In genomic region chr3:57100046-57100695, GRCh38 we compare ENCODE assay signal across 8 cellular contexts. TPM values are rescaled to one million over a fixed set of nuclear protein-coding genes. Genes with fewer than 3 reads are reported as not detected.
DNase-seq lines count a peak whose midpoint lies in the region; TF ChIP-seq lines count a peak whose summit lies in the region.

No MANE protein-coding gene starts in this region.

- H4K20me1 ChIP-seq in SK-N-SH (ENCODE audit: insufficient read depth) = no peaks in the 10 kb centered on the region

- CTCF ChIA-PET in SK-N-SH (lab: Yijun Ruan, JAX) = interaction anchor here (0.6 to 6.1 kb wide), 40 partner anchors 10 to 499 kb away, joined by 3 to 52 read pairs (median 5); partner anchors contain the start of genes APPL1 and PDE12
- CTCF ChIA-PET in activated naive CD4-positive, alpha-beta T cell treated with anti-CD3 and anti-CD28 coated beads for 36 hours (lab: Charles Lee) = interaction anchor here (0.6 to 3.4 kb wide), 24 partner anchors 10 to 905 kb away, joined by 3 to 9 read pairs (median 3); no protein-coding TSS in a partner anchor

- no peak overlapping the region for H3K27ac ChIP-seq in 22Rv1
- H3K27ac ChIP-seq in SK-N-SH (ENCODE audit: low read depth in 2 of 2, low read length in 1 of 2) = peak overlapping the region in 1 of 2 experiments; percentile 78; a peak in 2 of 4 replicates

- H3K27me3 Mint-ChIP-seq in activated naive CD4-positive, alpha-beta T cell treated with anti-CD3 and anti-CD28 coated beads for 36 hours (ENCODE audit: low read depth) = no peaks in the 10 kb centered on the region

- TF ChIP-seq CTCF in 22Rv1 (IDR thresholded peaks at IDR 0.05) (peak; percentile 92), GM12872 (IDR thresholded peaks at IDR 0.05; ENCODE audit: insufficient read depth, low read depth, low read length) (peak; percentile 86), LNCaP clone FGC (IDR thresholded peaks at IDR 0.05; ENCODE audit: control insufficient read depth, extremely low read depth, insufficient read depth) (peak; percentile 89), SK-N-SH (IDR thresholded peaks at IDR 0.05) (peak; percentile 90)

- H3K9me3 Mint-ChIP-seq in activated naive CD4-positive, alpha-beta T cell treated with anti-CD3 and anti-CD28 coated beads for 36 hours = no peaks in the 10 kb centered on the region

- no peak overlapping the region for H3K9ac ChIP-seq in SK-N-SH

- H3K9me3 ChIP-seq in SK-N-SH = no peaks in the 10 kb centered on the region

- H3K79me2 ChIP-seq in SK-N-SH (ENCODE audit: insufficient read depth) = no peaks in the 10 kb centered on the region

- intact Hi-C loops in activated naive CD4-positive, alpha-beta T cell treated with anti-CD3 and anti-CD28 coated beads for 36 hours (cut with micrococcal nuclease) = loop anchor here (1.0 to 10.0 kb wide), 5 partner anchors 63 to 755 kb away; partner anchors contain the start of gene APPL1

- DNase-seq in LNCaP clone FGC (ENCODE audit: low read depth) (peak; percentile 23), SK-N-SH (peak; percentile 75), glomerular visceral epithelial cell (ENCODE audit: extremely low spot score) (peak; percentile 72), pons (ENCODE audit: low spot score) (peak; percentile 86), HPDE6-E6E7 (ENCODE audit: extremely low spot score) (no peak)
- DNase-seq in activated naive CD4-positive, alpha-beta T cell treated with anti-CD3 and anti-CD28 coated beads for 36 hours = peak; percentile 84

- TF ChIP-seq RAD21 in SK-N-SH (IDR thresholded peaks at IDR 0.05; ENCODE audit: low read length) = peak; percentile 97

- H3K4me3 Mint-ChIP-seq in activated naive CD4-positive, alpha-beta T cell treated with anti-CD3 and anti-CD28 coated beads for 36 hours = no peak overlapping the region

- peaks cover 0 to 7% of the 10 kb centered on the region in 2 experiments; a peak in 2 of 4 replicates for H3K4me1 ChIP-seq in SK-N-SH (ENCODE audit: control insufficient read depth in 1 of 2, insufficient read depth in 2 of 2, low read depth in 1 of 2, low read length in 1 of 2)

- no peak overlapping the region for H3K4me2 ChIP-seq in SK-N-SH

- H3K27me3 ChIP-seq in SK-N-SH (ENCODE audit: insufficient read depth) = no peaks in the 10 kb centered on the region

- H3K36me3 Mint-ChIP-seq in activated naive CD4-positive, alpha-beta T cell treated with anti-CD3 and anti-CD28 coated beads for 36 hours (ENCODE audit: low read depth) = no peaks in the 10 kb centered on the region

- H3K36me3 ChIP-seq in SK-N-SH (replicated peaks in 1 of 2; ENCODE audit: control insufficient read depth in 1 of 2, insufficient read depth in 2 of 2, low read length in 1 of 2) = peaks cover 0 to 34% of the 10 kb centered on the region in 2 experiments

- H3F3A ChIP-seq in SK-N-SH (replicated peaks; ENCODE audit: insufficient read depth) = no peaks in the 10 kb centered on the region

- H3K4me3 ChIP-seq in LNCaP clone FGC (ENCODE audit: low read depth, low read length) = no peak overlapping the region
- H3K4me3 ChIP-seq in SK-N-SH (ENCODE audit: low read depth in 2 of 2, low read length in 1 of 2) = peak overlapping the region in 1 of 2 experiments; percentile 7; a peak in 1 of 4 replicates

- WGBS in SK-N-SH (ENCODE audit: low lambda C conversion rate) = 13% methylated on average over 7 of the region's 7 CpGs

- no peak overlapping the region for H3K27ac Mint-ChIP-seq in activated naive CD4-positive, alpha-beta T cell treated with anti-CD3 and anti-CD28 coated beads for 36 hours

- no peak overlapping the region for H2AFZ ChIP-seq in SK-N-SH (ENCODE audit: low read depth)

- H3K4me1 Mint-ChIP-seq in activated naive CD4-positive, alpha-beta T cell treated with anti-CD3 and anti-CD28 coated beads for 36 hours (ENCODE audit: low read depth) = no peaks in the 10 kb centered on the region

- POLR2A ChIA-PET in SK-N-SH (lab: Yijun Ruan, JAX) = interaction anchor here (1.5 kb wide), 1 partner anchor 456 kb away, joined by 3 read pairs; the partner anchor contains the start of gene PDE12

- no peaks in the 10 kb centered on the region for H3K9me2 ChIP-seq in SK-N-SH

- no peak for TF ChIP-seq EP300 in SK-N-SH (IDR thresholded peaks at IDR 0.05; ENCODE audit: borderline replicate concordance in 1 of 2, low read depth in 1 of 2, low read length in 1 of 2)

TF ChIP-seq in SK-N-SH, 30 proteins besides CTCF, POLR2A, EP300 and RAD21 (continues in another document):
- TF ChIP-seq TCF12 (IDR thresholded peaks at IDR 0.05) (no peak), NFIC (IDR thresholded peaks at IDR 0.05; ENCODE audit: borderline replicate concordance) (no peak), REST (IDR thresholded peaks at IDR 0.05; ENCODE audit: low read depth, low read length) (no peak), SIN3A (IDR thresholded peaks at IDR 0.05; ENCODE audit: borderline replicate concordance, low read depth, low read length) (no peak), MAX (IDR thresholded peaks at IDR 0.05; ENCODE audit: low read depth) (peak; percentile 35; the same call in 1 of the 2 replicates), RCOR1 (IDR thresholded peaks at IDR 0.05; ENCODE audit: low read length) (peak; percentile 27; the same call in 1 of the 2 replicates), FOXJ3 (CRISPR knock-in tag; IDR thresholded peaks at IDR 0.05) (no peak), GABPA (IDR thresholded peaks at IDR 0.05; ENCODE audit: low read depth) (no peak), NRF1 (IDR thresholded peaks at IDR 0.05; ENCODE audit: low read depth, low read length) (0 out of 2 replicates have a peak, but pooled peaks have one; percentile 5), PBX3 (IDR thresholded peaks at IDR 0.05) (no peak), ZBTB33 (IDR thresholded peaks at IDR 0.05; ENCODE audit: borderline replicate concordance, low read depth) (no peak), YY1 (IDR thresholded peaks at IDR 0.05; ENCODE audit: low read depth) (no peak), FOXM1 (IDR thresholded peaks at IDR 0.05; ENCODE audit: low read depth) (no peak), ELF1 (IDR thresholded peaks at IDR 0.05) (no peak), FOSL2 (IDR thresholded peaks at IDR 0.05; ENCODE audit: borderline replicate concordance, low read depth) (no peak), POLR2AphosphoS5 (IDR thresholded peaks at IDR 0.05; ENCODE audit: low read depth, low read length) (no peak)

RNA-seq across cellular contexts. Expression of gene SPATA12, which starts 39.7 kb away (rescaled TPM):
- polyA plus RNA-seq in SK-N-SH (2012; rRNA removed) = 0.24 and 0.33 TPM in 2 replicates
- 0.29 and 0.32 TPM in 2 replicates for polyA plus RNA-seq in SK-N-SH (2012; cell fraction: cytosol; rRNA removed)
- polyA plus RNA-seq in SK-N-SH (2012; cell fraction: nucleus; rRNA removed) = 0.13 and 0.24 TPM in 2 replicates
- not detected for total RNA-seq in activated naive CD4-positive, alpha-beta T cell treated with anti-CD3 and anti-CD28 coated beads for 36 hours
